Comparison of ENCODE assay signal across 2 cellular contexts in genomic region chr4:108024078-108024990, GRCh38.
A peak's percentile ranks its signal among the peaks of the same experiment; 100 is the strongest.
TF ChIP-seq lines count a peak whose summit lies in the region.

No MANE protein-coding gene starts in this region.

TF ChIP-seq in HepG2, 621 proteins besides CTCF, POLR2A, EP300 and RAD21:
- TF ChIP-seq USF2 (IDR thresholded peaks at IDR 0.05; ENCODE audit: low read depth, low read length), result no peak
- no peak for TF ChIP-seq USF2 (CRISPR knock-in tag; IDR thresholded peaks at IDR 0.05; ENCODE audit: borderline replicate concordance)
- TF ChIP-seq ZBTB44 (CRISPR knock-in tag; IDR thresholded peaks at IDR 0.05), result no peak
- peak; percentile 55 for TF ChIP-seq NFE2L2 (IDR thresholded peaks at IDR 0.05; ENCODE audit: low read length)
- TF ChIP-seq MAFK (conservative IDR thresholded peaks at IDR 0.05 in 1 of 2, IDR thresholded peaks at IDR 0.05 in 1 of 2; ENCODE audit: low read length in 2 of 2), result peak in 1 of 2 experiments; percentile 17; a peak in 1 of 4 replicates
- TF ChIP-seq ZNF746 (CRISPR knock-in tag; IDR thresholded peaks at IDR 0.05), result no peak
- TF ChIP-seq ZKSCAN1 (IDR thresholded peaks at IDR 0.05; ENCODE audit: low read length), result no peak

TF ChIP-seq in K562, 482 proteins besides CTCF, POLR2A, EP300 and RAD21:
- no peak for TF ChIP-seq MAX (CRISPR knock-in tag; IDR thresholded peaks at IDR 0.05)
- peak; percentile 30; the same call in 1 of the 2 replicates for TF ChIP-seq NFE2 (IDR thresholded peaks at IDR 0.05; ENCODE audit: low read depth)
- TF ChIP-seq MAFF (IDR thresholded peaks at IDR 0.05; ENCODE audit: low read length), result peak; percentile 43; the same call in 1 of the 2 replicates
- no peak for TF ChIP-seq ZNF695 (CRISPR knock-in tag; IDR thresholded peaks at IDR 0.05)
- TF ChIP-seq ARID4B (CRISPR knock-in tag; IDR thresholded peaks at IDR 0.05), result no peak
- no peak for TF ChIP-seq RUNX1 (IDR thresholded peaks at IDR 0.05; ENCODE audit: low read depth)
- no peak for TF ChIP-seq MITF (IDR thresholded peaks at IDR 0.05)
- no peak for TF ChIP-seq TCF15 (CRISPR knock-in tag; IDR thresholded peaks at IDR 0.05)
- no peak for TF ChIP-seq FOS (IDR thresholded peaks at IDR 0.05; ENCODE audit: extremely low read depth, insufficient read length)
- no peak for TF ChIP-seq FOXA1 (IDR thresholded peaks at IDR 0.05; ENCODE audit: borderline replicate concordance)
- no peak for TF ChIP-seq ILF3 (IDR thresholded peaks at IDR 0.05; ENCODE audit: borderline replicate concordance)
- peak; percentile 43; the same call in 1 of the 2 replicates for TF ChIP-seq C11orf30 (IDR thresholded peaks at IDR 0.05; ENCODE audit: low read depth)
- TF ChIP-seq PML (IDR thresholded peaks at IDR 0.05; ENCODE audit: low read length), result no peak
- TF ChIP-seq ZNF24 (IDR thresholded peaks at IDR 0.05), result no peak
- TF ChIP-seq ZNF316 (IDR thresholded peaks at IDR 0.05), result peak; percentile 75
- no peak for TF ChIP-seq DLX4 (CRISPR knock-in tag; IDR thresholded peaks at IDR 0.05)
- TF ChIP-seq SRF (CRISPR knock-in tag; IDR thresholded peaks at IDR 0.05), result no peak
- no peak for TF ChIP-seq MTF1 (CRISPR knock-in tag; IDR thresholded peaks at IDR 0.05; ENCODE audit: borderline replicate concordance)
- no peak for TF ChIP-seq ASH1L (IDR thresholded peaks at IDR 0.05; ENCODE audit: borderline replicate concordance, low read depth, partially characterized antibody)
- TF ChIP-seq BCOR (IDR thresholded peaks at IDR 0.05), result no peak
- TF ChIP-seq ZNF3 (CRISPR knock-in tag; IDR thresholded peaks at IDR 0.05), result no peak
- TF ChIP-seq CBFA2T3 (IDR thresholded peaks at IDR 0.05), result no peak
- TF ChIP-seq ZFPM2 (CRISPR knock-in tag; IDR thresholded peaks at IDR 0.05), result no peak
- TF ChIP-seq ZFP30 (CRISPR knock-in tag; IDR thresholded peaks at IDR 0.05; ENCODE audit: borderline replicate concordance), result no peak
